In the genomic region with DNA sequence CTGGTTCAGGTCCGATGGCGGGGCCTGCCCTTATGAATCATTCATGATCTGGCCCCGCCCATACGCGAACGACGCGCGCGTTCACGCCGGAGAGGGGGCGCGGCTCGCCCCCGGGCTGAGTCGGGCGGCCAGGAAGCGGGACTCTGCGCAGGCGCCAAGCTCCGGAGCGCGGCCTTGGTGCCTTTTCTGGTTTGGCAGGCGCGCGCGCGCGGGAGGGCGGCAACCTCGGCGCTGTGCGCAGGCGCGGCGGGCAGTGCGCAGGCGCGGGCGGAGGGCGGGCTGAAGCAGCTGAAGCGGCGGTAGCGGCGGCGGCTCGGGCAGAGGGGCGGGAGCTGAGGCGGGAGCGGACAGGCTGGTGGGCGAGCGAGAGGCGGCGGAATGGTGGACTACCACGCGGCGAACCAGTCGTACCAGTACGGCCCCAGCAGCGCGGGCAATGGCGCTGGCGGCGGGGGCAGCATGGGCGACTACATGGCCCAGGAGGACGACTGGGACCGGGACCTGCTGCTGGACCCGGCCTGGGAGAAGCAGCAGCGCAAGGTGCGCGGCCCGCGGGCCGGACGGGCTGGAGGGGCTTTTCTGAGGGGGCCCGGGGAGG, we compare ENCODE assay signal across 8 cellular contexts. TPM values are rescaled to one million over a fixed set of nuclear protein-coding genes. Genes with fewer than 3 reads are reported as not detected.
DNase-seq lines count a peak whose midpoint lies in the region; ATAC-seq and TF ChIP-seq lines count a peak whose summit lies in the region.

ACTN4 (plus strand) TSS at position 282 of the 598 bp plus-strand sequence; CDS start at position 379, 97 bp downstream.

- peaks cover 29% of the 10 kb centered on the region for H3K4me1 Mint-ChIP-seq in activated naive CD4-positive, alpha-beta T cell treated with anti-CD3 and anti-CD28 coated beads, Interleukin-2, amount 50 U/mL, for 24 hours

- peak within 1 kb of the TSS; percentile 91 for H3K27ac Mint-ChIP-seq in activated naive CD4-positive, alpha-beta T cell treated with anti-CD3 and anti-CD28 coated beads, Interleukin-2, amount 50 U/mL, for 24 hours

- peaks cover 2% of the 10 kb centered on the region for H3K36me3 Mint-ChIP-seq in activated naive CD4-positive, alpha-beta T cell treated with anti-CD3 and anti-CD28 coated beads, Interleukin-2, amount 50 U/mL, for 24 hours

- 1% methylated on average over 29 of the region's 77 CpGs for WGBS in suprapubic skin

- TF ChIP-seq CTCF in suprapubic skin (IDR thresholded peaks at IDR 0.05) = no peak

- H3K9me3 ChIP-seq in suprapubic skin = no peaks in the 10 kb centered on the region

- H3K9me3 Mint-ChIP-seq in activated naive CD4-positive, alpha-beta T cell treated with anti-CD3 and anti-CD28 coated beads, Interleukin-2, amount 50 U/mL, for 24 hours = no peaks in the 10 kb centered on the region

- no peaks in the 10 kb centered on the region for H3K36me3 ChIP-seq in suprapubic skin

- peak; percentile 85 for ATAC-seq in HG02571 (IDR thresholded peaks at IDR 0.05; ENCODE audit: unreplicated experiment)
- peak; percentile 69 for ATAC-seq in SK-N-SH treated with all-trans-retinoic acid at 6 μM for 48 hours

- peaks cover 10% of the 10 kb centered on the region for H3K27me3 Mint-ChIP-seq in activated naive CD4-positive, alpha-beta T cell treated with anti-CD3 and anti-CD28 coated beads, Interleukin-2, amount 50 U/mL, for 24 hours

- H3K27me3 ChIP-seq in suprapubic skin = no peaks in the 10 kb centered on the region

- H3K4me3 ChIP-seq in GM08714 (ENCODE audit: low read length) (peak within 1 kb of the TSS; percentile 88), suprapubic skin (peak within 1 kb of the TSS; percentile 94)

- peak within 1 kb of the TSS; percentile 96 for H3K27ac ChIP-seq in suprapubic skin

- TF ChIP-seq POLR2A in suprapubic skin (IDR thresholded peaks at IDR 0.05) = peak; percentile 92 to 96

- peak within 1 kb of the TSS; percentile 99 for H3K4me3 Mint-ChIP-seq in activated naive CD4-positive, alpha-beta T cell treated with anti-CD3 and anti-CD28 coated beads, Interleukin-2, amount 50 U/mL, for 24 hours

- H3K4me1 ChIP-seq in suprapubic skin = peaks cover 48% of the 10 kb centered on the region

- peak; percentile 86 for DNase-seq in NCI-H1048 (lab: John Stamatoyannopoulos, UW)
- peak; percentile 96 for DNase-seq in globus pallidus (ENCODE audit: low spot score)
- DNase-seq in occipital lobe (lab: John Stamatoyannopoulos, UW) = peak; percentile 95
- DNase-seq in suprapubic skin (ENCODE audit: low spot score in 2 of 2) = peak; percentile 98 to 99

- no peak for TF ChIP-seq EP300 in suprapubic skin (IDR thresholded peaks at IDR 0.05)

TF ChIP-seq in SK-N-SH treated with all-trans-retinoic acid at 6 μM for 48 hours, 23 proteins besides CTCF, POLR2A, EP300 and RAD21:
- TF ChIP-seq TOX (CRISPR knock-in tag; IDR thresholded peaks at IDR 0.05; ENCODE audit: borderline replicate concordance) (0 out of 2 replicates have a peak, but pooled peaks have one; percentile 19), ZNF8 (CRISPR knock-in tag; IDR thresholded peaks at IDR 0.05) (no peak), ZC3H10 (CRISPR knock-in tag; IDR thresholded peaks at IDR 0.05) (peak; percentile 81; the same call in 1 of the 2 replicates), RARB (CRISPR knock-in tag; IDR thresholded peaks at IDR 0.05) (peak; percentile 18; the same call in 1 of the 2 replicates), CREB5 (CRISPR knock-in tag; IDR thresholded peaks at IDR 0.05; ENCODE audit: low read depth) (no peak), ZNF565 (CRISPR knock-in tag; conservative IDR thresholded peaks at IDR 0.05; ENCODE audit: low read depth) (no peak), BACH2 (CRISPR knock-in tag; IDR thresholded peaks at IDR 0.05; ENCODE audit: borderline replicate concordance) (no peak), GLIS3 (CRISPR knock-in tag; IDR thresholded peaks at IDR 0.05) (peak; percentile 92; the same call in 1 of the 2 replicates), ESRRG (CRISPR knock-in tag; IDR thresholded peaks at IDR 0.05) (no peak), SNAI2 (CRISPR knock-in tag; IDR thresholded peaks at IDR 0.05) (0 out of 2 replicates have a peak, but pooled peaks have one; percentile 25), ISL1 (CRISPR knock-in tag; IDR thresholded peaks at IDR 0.05) (no peak)
- TF ChIP-seq, protein P1, sequence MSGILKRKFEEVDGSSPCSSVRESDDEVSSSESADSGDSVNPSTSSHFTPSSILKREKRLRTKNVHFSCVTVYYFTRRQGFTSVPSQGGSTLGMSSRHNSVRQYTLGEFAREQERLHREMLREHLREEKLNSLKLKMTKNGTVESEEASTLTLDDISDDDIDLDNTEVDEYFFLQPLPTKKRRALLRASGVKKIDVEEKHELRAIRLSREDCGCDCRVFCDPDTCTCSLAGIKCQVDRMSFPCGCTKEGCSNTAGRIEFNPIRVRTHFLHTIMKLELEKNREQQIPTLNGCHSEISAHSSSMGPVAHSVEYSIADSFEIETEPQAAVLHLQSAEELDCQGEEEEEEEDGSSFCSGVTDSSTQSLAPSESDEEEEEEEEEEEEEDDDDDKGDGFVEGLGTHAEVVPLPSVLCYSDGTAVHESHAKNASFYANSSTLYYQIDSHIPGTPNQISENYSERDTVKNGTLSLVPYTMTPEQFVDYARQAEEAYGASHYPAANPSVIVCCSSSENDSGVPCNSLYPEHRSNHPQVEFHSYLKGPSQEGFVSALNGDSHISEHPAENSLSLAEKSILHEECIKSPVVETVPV (CRISPR knock-in tag; IDR thresholded peaks at IDR 0.05) = 0 out of 2 replicates have a peak, but pooled peaks have one; percentile 22

RNA-seq across cellular contexts. Expression of gene ACTN4, which starts in this region (rescaled TPM):
- total RNA-seq in occipital lobe (53.2 TPM), suprapubic skin (100 to 1,000 TPM; 475 to 520 (median 507) TPM)

Comparison
In these comparisons a context has a peak if more than half of its experiments do, and no peak if none do; other contexts are left out.
1. Peak in every context shown above with its lines: DNase-seq, ATAC-seq, H3K4me3 ChIP-seq and H3K27ac ChIP-seq.